ENCODE assay signal across 8 cellular contexts in the genomic region with DNA sequence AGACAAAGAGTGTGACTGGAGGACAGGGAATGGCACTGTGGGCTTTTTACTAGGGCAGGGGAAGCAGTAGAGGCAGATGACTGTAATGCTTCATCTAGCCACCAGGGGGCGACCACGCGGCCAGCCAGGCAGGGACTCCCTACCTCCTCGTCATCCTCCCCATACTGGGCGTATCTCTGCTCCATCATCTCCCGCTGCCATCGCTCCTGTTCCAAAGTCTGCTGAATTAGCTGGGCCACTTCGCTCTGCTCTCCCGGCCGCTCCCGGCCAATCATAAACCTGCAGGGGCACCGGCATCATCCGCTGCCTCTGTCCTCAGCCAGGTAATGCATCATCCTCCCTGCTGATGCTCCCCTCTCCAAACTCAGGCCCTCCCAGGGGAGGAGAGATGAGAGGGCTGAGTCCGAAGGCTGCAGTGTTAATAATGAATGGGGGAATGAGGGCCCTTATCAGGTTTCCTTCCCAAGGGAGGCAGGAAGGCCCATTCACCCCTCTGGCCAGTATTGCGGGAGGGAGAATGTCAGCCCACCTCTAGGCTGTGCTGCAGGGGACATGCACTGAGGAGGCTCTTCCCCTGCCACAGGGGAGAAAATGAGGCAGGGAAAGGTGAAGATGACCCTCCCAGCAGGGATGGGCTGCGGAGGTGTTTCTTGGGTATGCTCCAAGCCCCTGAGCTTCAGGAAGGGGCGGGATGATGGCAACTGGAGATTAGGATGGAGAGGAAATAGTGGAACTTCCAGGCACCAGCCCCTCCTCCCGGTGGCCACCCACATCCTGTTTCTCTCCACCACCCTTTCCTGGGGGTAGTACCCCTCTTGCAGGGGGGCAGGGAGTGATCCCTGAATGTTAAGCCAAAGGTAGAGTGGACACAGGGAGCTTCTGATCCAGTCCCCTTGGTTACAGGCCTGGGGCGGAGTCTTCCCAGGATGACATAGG. TPM values are rescaled to one million over a fixed set of nuclear protein-coding genes. Genes with fewer than 3 reads are reported as not detected.
DNase-seq lines count a peak whose midpoint lies in the region; ATAC-seq, FAIRE-seq and TF ChIP-seq lines count a peak whose summit lies in the region.

No MANE protein-coding gene starts in this region.

- peaks cover 71 to 91% (median 82%) of the 10 kb centered on the region in 3 donors for H3K36me3 ChIP-seq in skeletal muscle tissue (ENCODE audit: control insufficient read depth in 3 of 3, insufficient read depth in 3 of 3, low read length in 3 of 3)

- FAIRE-seq in A549 (lab: Jason Lieb, UNC) = no peak

- 58% methylated on average over 19 of the region's 19 CpGs for WGBS in A549 (ENCODE audit: missing lambda C conversion rate)
- 32% methylated on average over 19 of the region's 19 CpGs for WGBS in right cardiac atrium

- ATAC-seq in A549 (peak; percentile 66 to 89), GM18498 (IDR thresholded peaks at IDR 0.05; ENCODE audit: unreplicated experiment) (peak; percentile 62), right cardiac atrium (peak; percentile 59 to 73), GM19467 (IDR thresholded peaks at IDR 0.05; ENCODE audit: unreplicated experiment) (no peak)

- peaks cover 90% of the 10 kb centered on the region for H3K36me3 Mint-ChIP-seq in T-helper 2 cell treated with Interferon-gamma antibody and Interleukin-4, amounts not matched to agents 5 μg/mL and 100 μg/mL, for 36 hours (ENCODE audit: low read depth)

- no peak overlapping the region for H3K27ac ChIP-seq in A549
- peak overlapping the region; percentile 45 for H3K27ac ChIP-seq in right cardiac atrium (ENCODE audit: low read length)
- H3K27ac ChIP-seq in skeletal muscle tissue (ENCODE audit: low read depth, low read length) = peak overlapping the region; percentile 36

- no peak for TF ChIP-seq EP300 in A549 (IDR thresholded peaks at IDR 0.05)

- H3K27ac Mint-ChIP-seq in T-helper 2 cell treated with Interferon-gamma antibody and Interleukin-4, amounts not matched to agents 5 μg/mL and 100 μg/mL, for 36 hours = peak overlapping the region; percentile 88

- H3K4me1 ChIP-seq in A549 = peaks cover 18% of the 10 kb centered on the region
- peaks cover 4% of the 10 kb centered on the region for H3K4me1 ChIP-seq in right cardiac atrium (ENCODE audit: control insufficient read depth, insufficient read depth, low read length)
- peaks cover 33 to 43% (median 42%) of the 10 kb centered on the region in 3 donors for H3K4me1 ChIP-seq in skeletal muscle tissue (ENCODE audit: control insufficient read depth in 3 of 3, insufficient read depth in 3 of 3, low read length in 3 of 3)

- no peak for TF ChIP-seq POLR2A in A549 (IDR thresholded peaks at IDR 0.05; ENCODE audit: low read length)

- POLR2A ChIA-PET in A549 (lab: Yijun Ruan, JAX) = interaction anchor here (0.6 to 1.8 kb wide), 2 partner anchors 11 to 143 kb away, joined by 4 to 10 read pairs; no protein-coding TSS in a partner anchor

- peak; percentile 62 to 69; a peak in 4 of 5 replicates for TF ChIP-seq RAD21 in A549 (conservative IDR thresholded peaks at IDR 0.05 in 1 of 2, IDR thresholded peaks at IDR 0.05 in 1 of 2)

- peak overlapping the region; percentile 86 for H3K4me3 Mint-ChIP-seq in T-helper 2 cell treated with Interferon-gamma antibody and Interleukin-4, amounts not matched to agents 5 μg/mL and 100 μg/mL, for 36 hours

- CTCF ChIA-PET in A549 (lab: Yijun Ruan, JAX) = interaction anchor here (0.6 to 60.2 kb wide), 17 partner anchors 8 to 256 kb away, joined by 3 to 1356 read pairs (median 10); partner anchors contain the start of genes COL1A1, PDK2, PPP1R9B and SAMD14

- H3K4me3 ChIP-seq in A549 = no peak overlapping the region
- H3K4me3 ChIP-seq in right cardiac atrium (ENCODE audit: low read length) = no peak overlapping the region
- peak overlapping the region in 1 of 3 donors; percentile 22 for H3K4me3 ChIP-seq in skeletal muscle tissue (ENCODE audit: low read length in 3 of 3)

- H3K9me3 ChIP-seq in A549 (no peaks in the 10 kb centered on the region), right cardiac atrium (ENCODE audit: control insufficient read depth, low read length) (no peaks in the 10 kb centered on the region), skeletal muscle tissue (ENCODE audit: control insufficient read depth in 3 of 3, low read length in 3 of 3) (no peaks in the 10 kb centered on the region)

- H3K27me3 Mint-ChIP-seq in T-helper 2 cell treated with Interferon-gamma antibody and Interleukin-4, amounts not matched to agents 5 μg/mL and 100 μg/mL, for 36 hours (ENCODE audit: low read depth) = no peaks in the 10 kb centered on the region

- DNase-seq in A549 (ENCODE audit: low read depth in 1 of 2, low spot score in 1 of 2) (peak; percentile 89 to 91), Kasumi-1 (lab: John Stamatoyannopoulos, UW) (peak; percentile 91 to 93), amniotic epithelial cell (ENCODE audit: low read depth) (peak; percentile 76), right cardiac atrium (peak; percentile 77 to 92 (median 89))
- peak; percentile 75 for DNase-seq in T-helper 2 cell treated with Interferon-gamma antibody and Interleukin-4, amounts not matched to agents 5 μg/mL and 100 μg/mL, for 36 hours (ENCODE audit: low spot score)

- peaks cover 59% of the 10 kb centered on the region for H3K4me1 Mint-ChIP-seq in T-helper 2 cell treated with Interferon-gamma antibody and Interleukin-4, amounts not matched to agents 5 μg/mL and 100 μg/mL, for 36 hours (ENCODE audit: low read depth)

- no peaks in the 10 kb centered on the region for H3K9me3 Mint-ChIP-seq in T-helper 2 cell treated with Interferon-gamma antibody and Interleukin-4, amounts not matched to agents 5 μg/mL and 100 μg/mL, for 36 hours

- no peaks in the 10 kb centered on the region for H3K27me3 ChIP-seq in right cardiac atrium (ENCODE audit: control insufficient read depth, insufficient read depth)
- no peaks in the 10 kb centered on the region for H3K27me3 ChIP-seq in skeletal muscle tissue (ENCODE audit: control insufficient read depth in 3 of 3, insufficient read depth in 3 of 3, low read length in 3 of 3)

- peak overlapping the region; percentile 38 to 45 (median 40) for H3K9ac ChIP-seq in skeletal muscle tissue (ENCODE audit: low read depth in 1 of 3, low read length in 3 of 3)

- H3K4me2 ChIP-seq in A549 = no peak overlapping the region

- TF ChIP-seq CTCF in A549 (IDR thresholded peaks at IDR 0.05) = peak; percentile 90

- intact Hi-C loops in right cardiac atrium (cut with DNase I) = loop anchor here in 1 of 4 donors (10.0 kb wide), 1 partner anchor 55 kb away; no protein-coding TSS in a partner anchor

TF ChIP-seq in A549, 52 proteins besides CTCF, POLR2A, EP300 and RAD21 (continues in another document):
- TF ChIP-seq KDM1A (IDR thresholded peaks at IDR 0.05; ENCODE audit: low read depth) (no peak), MYC (IDR thresholded peaks at IDR 0.05; ENCODE audit: borderline replicate concordance, low read length) (no peak), NR3C1 (IDR thresholded peaks at IDR 0.05) (no peak), RARB (CRISPR knock-in tag; IDR thresholded peaks at IDR 0.05) (no peak), ZC3H11A (IDR thresholded peaks at IDR 0.05) (no peak), ZFP36 (IDR thresholded peaks at IDR 0.05; ENCODE audit: borderline replicate concordance, partially characterized antibody) (no peak), GATA3 (IDR thresholded peaks at IDR 0.05; ENCODE audit: borderline replicate concordance) (no peak), PBX3 (IDR thresholded peaks at IDR 0.05) (no peak), CBX2 (IDR thresholded peaks at IDR 0.05; ENCODE audit: borderline replicate concordance, low read depth) (no peak)

RNA-seq across cellular contexts. Expression of gene SAMD14, which starts 10.3 kb away (rescaled TPM):
- 0.12 and 0.15 TPM in 2 replicates for polyA plus RNA-seq in A549 (2011; rRNA removed)
- polyA plus RNA-seq in A549 (2012; cell fraction: cytosol; rRNA removed) = 0.22 and 0.31 TPM in 2 replicates
- polyA plus RNA-seq in A549 (2012; cell fraction: nucleus; rRNA removed) = 1.5 and 1.8 TPM in 2 replicates
- polyA plus RNA-seq in A549 (2017; fragmentation: RNase III; extraction: RNeasy Plus Mini Kit Qiagen cat#74134 plus additional on column Dnase treatment) = 0.42 to 0.75 TPM (median 0.74 TPM) in 3 replicates
- polyA minus RNA-seq in A549 (2011; rRNA and poly(A)+ RNA removed) = 0.58 and 0.83 TPM in 2 replicates
- 1 to 10 TPM; 2.4 to 4.0 (median 3.5) TPM for total RNA-seq in right cardiac atrium
- polyA plus RNA-seq in right cardiac atrium = 3.3 TPM
- total RNA-seq in skeletal muscle tissue = 1.0 TPM

RNA-seq across cellular contexts. Expression of gene PPP1R9B, which starts 10.3 kb away (rescaled TPM):
- polyA plus RNA-seq in A549 (2011; rRNA removed) (16.8 and 22.0 TPM in 2 replicates), A549 (2017; fragmentation: RNase III; extraction: RNeasy Plus Mini Kit Qiagen cat#74134 plus additional on column Dnase treatment) (32.4 to 40.6 TPM (median 35.8 TPM) in 3 replicates), right cardiac atrium (26.5 TPM)
- 18.9 and 19.4 TPM in 2 replicates for polyA plus RNA-seq in A549 (2012; cell fraction: cytosol; rRNA removed)
- 35.8 and 44.2 TPM in 2 replicates for polyA plus RNA-seq in A549 (2012; cell fraction: nucleus; rRNA removed)
- polyA minus RNA-seq in A549 (2011; rRNA and poly(A)+ RNA removed) = 25.9 and 27.1 TPM in 2 replicates
- total RNA-seq in right cardiac atrium (10 to 100 TPM; 33.2 to 40.7 (median 36.1) TPM), skeletal muscle tissue (19.3 TPM)

RNA-seq across cellular contexts. Expression of gene SGCA, which starts 25.6 kb away (rescaled TPM):
- polyA plus RNA-seq in A549 (2011; rRNA removed) = 0.44 and 0.90 TPM in 2 replicates
- polyA plus RNA-seq in A549 (2012; cell fraction: cytosol; rRNA removed) = 1.8 and 3.2 TPM in 2 replicates
- 1.2 and 1.9 TPM in 2 replicates for polyA plus RNA-seq in A549 (2012; cell fraction: nucleus; rRNA removed)
- 1.5 to 3.4 TPM (median 1.9 TPM) in 3 replicates for polyA plus RNA-seq in A549 (2017; fragmentation: RNase III; extraction: RNeasy Plus Mini Kit Qiagen cat#74134 plus additional on column Dnase treatment)
- not detected in 2 replicates for polyA minus RNA-seq in A549 (2011; rRNA and poly(A)+ RNA removed)
- 100 to 1,000 TPM; 127 to 150 (median 133) TPM for total RNA-seq in right cardiac atrium
- 156 TPM for polyA plus RNA-seq in right cardiac atrium
- total RNA-seq in skeletal muscle tissue = 158 TPM

RNA-seq across cellular contexts. Expression of gene PDK2, which starts 45.1 kb away (rescaled TPM):
- 28.5 and 34.4 TPM in 2 replicates for polyA plus RNA-seq in A549 (2011; rRNA removed)
- 59.2 and 79.0 TPM in 2 replicates for polyA plus RNA-seq in A549 (2012; cell fraction: cytosol; rRNA removed)
- polyA plus RNA-seq in A549 (2012; cell fraction: nucleus; rRNA removed) = 67.5 and 95.4 TPM in 2 replicates
- 14.1 to 19.8 TPM (median 15.2 TPM) in 3 replicates for polyA plus RNA-seq in A549 (2017; fragmentation: RNase III; extraction: RNeasy Plus Mini Kit Qiagen cat#74134 plus additional on column Dnase treatment)
- polyA minus RNA-seq in A549 (2011; rRNA and poly(A)+ RNA removed) = 65.2 and 71.3 TPM in 2 replicates
- total RNA-seq in right cardiac atrium = 100 to 1,000 TPM; 167 to 219 (median 182) TPM
- 149 TPM for polyA plus RNA-seq in right cardiac atrium
- 18.8 TPM for total RNA-seq in skeletal muscle tissue

Comparison
In these comparisons a context has a peak if more than half of its experiments do, and no peak if none do; other contexts are left out.
1. H3K27ac ChIP-seq: peak in right cardiac atrium (single experiment) and skeletal muscle tissue (single experiment); none in A549 (0 of 2).
2. Peak in every context shown above with its lines, with median percentiles within 50 percentile points of each other: DNase-seq.